ENCODE assay signal across 17 cellular contexts in the genomic region with DNA sequence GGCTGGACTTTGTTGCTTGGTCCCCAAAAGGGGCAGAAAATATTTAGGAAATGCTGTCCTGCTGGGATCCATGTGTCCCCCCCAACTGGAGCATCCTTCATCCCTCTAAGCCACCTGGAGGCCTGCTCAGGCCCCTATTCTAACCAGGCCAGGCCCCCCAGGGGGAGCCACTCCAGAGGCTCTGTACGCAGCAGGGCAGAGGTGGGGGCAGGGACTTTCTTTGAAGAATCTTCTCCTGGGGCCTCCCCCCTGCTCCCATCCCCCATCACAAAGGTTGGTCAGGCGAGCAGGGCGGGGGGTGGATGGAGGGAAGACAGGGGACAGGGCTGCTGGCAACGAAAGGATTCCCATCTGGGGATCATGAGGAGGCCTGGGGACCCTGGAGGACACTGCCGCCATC.
DNase-seq lines count a peak whose midpoint lies in the region; TF ChIP-seq lines count a peak whose summit lies in the region.
"Had no signal": no experiment of that assay in that cellular context is flagged by ENCODE, and none has a peak within 500 bp of the region (broad histone marks: within the 10 kb centered on the region; RNA-seq: fewer than 3 reads in every experiment).

No MANE protein-coding gene starts in this region.

- H3K36me3 ChIP-seq in H7 (replicated peaks; ENCODE audit: control insufficient read depth, insufficient read depth, low read length): no peaks in the 10 kb centered on the region
- H3K36me3 ChIP-seq in NT2/D1 (ENCODE audit: insufficient read depth, insufficient read length, low read length): no peaks in the 10 kb centered on the region
- no peaks in the 10 kb centered on the region for H3K36me3 ChIP-seq in iPS-18a (ENCODE audit: control insufficient read depth, low read depth, low read length)
- H3K36me3 ChIP-seq in neuronal stem cell (replicated peaks in 1 of 2; ENCODE audit: control insufficient read depth in 2 of 2, insufficient read depth in 2 of 2, low read length in 2 of 2): no peaks in the 10 kb centered on the region
- no peaks in the 10 kb centered on the region for H3K36me3 ChIP-seq in SJCRH30

- peak overlapping the region; percentile 94 for H2AK5ac ChIP-seq in neuronal stem cell (ENCODE audit: low read depth, low read length)

- peak overlapping the region; percentile 20 for H3K4ac ChIP-seq in neuronal stem cell (ENCODE audit: low read length)

- no peaks in the 10 kb centered on the region for H3K79me1 ChIP-seq in neuronal stem cell (ENCODE audit: low read depth, low read length)

- H3K9ac ChIP-seq in NT2/D1 (ENCODE audit: insufficient read length, low read depth): peak overlapping the region; percentile 59
- peak overlapping the region; percentile 14 for H3K9ac ChIP-seq in iPS-18a (ENCODE audit: low read length)
- no peak overlapping the region for H3K9ac ChIP-seq in neuronal stem cell (ENCODE audit: low read depth, low read length, poor library complexity)
- H3K9ac ChIP-seq: GM23248 had no signal

- H4K91ac ChIP-seq in neuronal stem cell (ENCODE audit: low read depth, low read length, poor library complexity): peak overlapping the region; percentile 97

- H2BK15ac ChIP-seq in neuronal stem cell (ENCODE audit: low read length): peak overlapping the region; percentile 83

- no CpG with 5 or more reads among the region's 5 CpGs for WGBS in neuronal stem cell (ENCODE audit: extremely low coverage in 2 of 2, insufficient read length in 2 of 2, insufficient replicate concordance in 1 of 2), 2 donors

- H3K9me3 ChIP-seq in NT2/D1 (ENCODE audit: insufficient read depth, low read length) (no peaks in the 10 kb centered on the region), iPS-18a (ENCODE audit: control insufficient read depth, low read depth, low read length) (no peaks in the 10 kb centered on the region), neuronal stem cell (replicated peaks in 1 of 2; ENCODE audit: control insufficient read depth in 2 of 2, insufficient read depth in 1 of 2, low read depth in 1 of 2, low read length in 2 of 2) (peaks cover 0 to 3% of the 10 kb centered on the region in 2 donors), SJCRH30 (replicated peaks) (0 out of 2 replicates have a peak, but pooled peaks cover 2% of the 10 kb centered on the region)

- CTCF ChIA-PET in GM10248 (lab: Yijun Ruan, JAX): no interaction called here
- CTCF ChIA-PET in HEK293T (lab: Yijun Ruan, JAX): no interaction called here

- H2AFZ ChIP-seq in neuronal stem cell (ENCODE audit: low read length): peak overlapping the region; percentile 58
- H2AFZ ChIP-seq: GM23248 had no signal

- no peak overlapping the region for H3K4me2 ChIP-seq in neuronal stem cell (ENCODE audit: insufficient read depth, low read length, poor library complexity, severe bottlenecking)

- no peaks in the 10 kb centered on the region for H3K27me3 ChIP-seq in H7 (ENCODE audit: control insufficient read depth, insufficient read depth, low read length)
- H3K27me3 ChIP-seq in NT2/D1 (ENCODE audit: insufficient read depth, insufficient read length): peaks cover 4% of the 10 kb centered on the region
- no peaks in the 10 kb centered on the region for H3K27me3 ChIP-seq in iPS-18a (ENCODE audit: control insufficient read depth, insufficient read depth, low read length)
- no peaks in the 10 kb centered on the region for H3K27me3 ChIP-seq in neuronal stem cell (ENCODE audit: control insufficient read depth in 3 of 3, insufficient read depth in 3 of 3, low read depth in 1 of 3, low read length in 3 of 3)
- H3K27me3 ChIP-seq in SJCRH30: no peaks in the 10 kb centered on the region

- peaks cover 13% of the 10 kb centered on the region for H3K4me1 ChIP-seq in NT2/D1 (ENCODE audit: insufficient read depth, insufficient read length)
- H3K4me1 ChIP-seq in iPS-18a (ENCODE audit: control insufficient read depth, low read depth, low read length): peaks cover 11% of the 10 kb centered on the region
- peaks cover 15 to 17% of the 10 kb centered on the region in 2 donors for H3K4me1 ChIP-seq in neuronal stem cell (ENCODE audit: control insufficient read depth in 2 of 2, insufficient read depth in 1 of 2, low read depth in 1 of 2, low read length in 2 of 2)
- peaks cover 34% of the 10 kb centered on the region for H3K4me1 ChIP-seq in SJCRH30

- H2BK12ac ChIP-seq in neuronal stem cell (ENCODE audit: low read length): peak overlapping the region; percentile 65

- peak overlapping the region; percentile 37 for H2BK120ac ChIP-seq in neuronal stem cell (ENCODE audit: low read depth, low read length)

- H3K4me3 ChIP-seq in H7 (ENCODE audit: insufficient read depth, low read depth, low read length): no peak overlapping the region
- no peak overlapping the region for H3K4me3 ChIP-seq in NT2/D1 (ENCODE audit: insufficient read length, low read depth)
- H3K4me3 ChIP-seq in iPS-18a (ENCODE audit: low read length): peak overlapping the region; percentile 5
- no peak overlapping the region for H3K4me3 ChIP-seq in neuronal stem cell (ENCODE audit: low read length in 2 of 2)
- no peak overlapping the region for H3K4me3 ChIP-seq in SJCRH30
- H3K4me3 ChIP-seq: GM23248 had no signal

- H3K27ac ChIP-seq in iPS-18a (ENCODE audit: low read length) (no peak overlapping the region), neuronal stem cell (replicated peaks; ENCODE audit: low read length) (peak overlapping the region; percentile 32), SJCRH30 (no peak overlapping the region)
- H3K27ac ChIP-seq: GM23248 had no signal

- no peak overlapping the region for H3K23ac ChIP-seq in neuronal stem cell (ENCODE audit: low read depth, low read length, poor library complexity)

- POLR2A ChIA-PET in GM10248 (lab: Yijun Ruan, JAX): no interaction called here
- POLR2A ChIA-PET in HEK293T (lab: Yijun Ruan, JAX): no interaction called here

- no peak for TF ChIP-seq CTCF in GM10248 (IDR thresholded peaks at IDR 0.05; ENCODE audit: control extremely low read depth, extremely low read depth, low read depth, missing control alignments)

- DNase-seq in H7 (peak; percentile 88), NT2/D1 (ENCODE audit: low read depth, low spot score) (peak; percentile 33), neuronal stem cell (ENCODE audit: low spot score) (no peak), SJCRH30 (no peak), GM10248 (ENCODE audit: extremely low spot score) (no peak), HEK293T (ENCODE audit: extremely low spot score) (no peak)
- DNase-seq: CD4-positive, alpha-beta T cell; COR-L47; DMS79; GM23248; KG1; NCI-H1092; NCI-H1436; NCI-H1930; NCI-H774; OCI-M1 had no signal

- peak overlapping the region; percentile 49 for H2BK5ac ChIP-seq in neuronal stem cell (ENCODE audit: low read length)

- H3K14ac ChIP-seq in neuronal stem cell (ENCODE audit: low read length): no peak overlapping the region

- peak overlapping the region; percentile 95 for H3K18ac ChIP-seq in neuronal stem cell (ENCODE audit: low read length)

- H4K8ac ChIP-seq in neuronal stem cell (ENCODE audit: low read depth, low read length): no peak overlapping the region

TF ChIP-seq in HEK293T, 16 proteins besides CTCF, POLR2A, EP300 and RAD21:
- no peak for TF ChIP-seq SP1 (IDR thresholded peaks at IDR 0.05)
- no peak for TF ChIP-seq FOXM1 (IDR thresholded peaks at IDR 0.05; ENCODE audit: borderline replicate concordance)
- TF ChIP-seq ZNF384 (IDR thresholded peaks at IDR 0.05): no peak
- TF ChIP-seq TARDBP (IDR thresholded peaks at IDR 0.05): no peak
- no peak for TF ChIP-seq FOXK2 (IDR thresholded peaks at IDR 0.05)
- TF ChIP-seq SUZ12 (IDR thresholded peaks at IDR 0.05): no peak
- TF ChIP-seq ARNT (IDR thresholded peaks at IDR 0.05): no peak
- no peak for TF ChIP-seq FOXA1 (IDR thresholded peaks at IDR 0.05)
- no peak for TF ChIP-seq LEF1 (IDR thresholded peaks at IDR 0.05; ENCODE audit: borderline replicate concordance)
- TF ChIP-seq ELF4 (IDR thresholded peaks at IDR 0.05): no peak
- TF ChIP-seq NFRKB (IDR thresholded peaks at IDR 0.05): no peak
- no peak for TF ChIP-seq CTBP1 (IDR thresholded peaks at IDR 0.05; ENCODE audit: borderline replicate concordance)
- TF ChIP-seq HDGF (IDR thresholded peaks at IDR 0.05; ENCODE audit: borderline replicate concordance): no peak

Comparison
In these comparisons a context has a peak if more than half of its experiments do, and no peak if none do; other contexts are left out.
1. DNase-seq: peak in H7 (single experiment) and NT2/D1 (single experiment); none in neuronal stem cell (single experiment), SJCRH30 (0 of 2), GM10248 (single experiment) and HEK293T (single experiment).